Comparison of ENCODE assay signal across 28 cellular contexts in the genomic region with DNA sequence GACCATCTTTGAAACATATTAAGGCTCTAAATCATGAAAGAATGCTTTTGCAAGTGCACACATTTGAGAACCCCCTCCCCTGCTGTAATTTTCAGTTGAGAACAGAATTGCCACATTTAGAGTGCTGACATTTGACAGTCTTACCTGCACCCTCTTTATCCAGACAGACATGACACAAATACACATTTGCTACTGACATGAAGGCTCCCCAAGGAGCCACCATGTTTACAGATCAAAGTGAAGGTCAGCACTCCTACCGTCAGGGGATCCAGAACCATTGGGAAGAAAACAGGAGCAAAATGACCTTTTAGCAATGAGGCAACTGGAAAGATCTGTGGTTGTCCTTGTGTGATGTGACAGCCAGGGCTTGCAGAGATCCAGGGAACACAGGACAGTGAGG.
"Had no signal": no experiment of that assay in that cellular context is flagged by ENCODE, and none has a peak within 500 bp of the region (broad histone marks: within the 10 kb centered on the region; RNA-seq: fewer than 3 reads in every experiment).

No MANE protein-coding gene starts in this region.

- DNase-seq: islet precursor cell; left ventricle myocardium inferior; mesendoderm; naive B cell; natural killer cell; nephron progenitor cell; occipital lobe; psoas muscle; right lobe of liver; stimulated activated CD4-positive, alpha-beta T cell treated with anti-CD3 and anti-CD28 coated beads, Interleukin-12 subunit alpha, Interleukin-12 subunit beta, amount 100 ng/mL, for 4 hours; stimulated activated CD4-positive, alpha-beta T cell treated with anti-CD3 and anti-CD28 coated beads, Interleukin-15, amount 100 ng/mL, for 24 hours; stimulated activated CD4-positive, alpha-beta T cell treated with anti-CD3 and anti-CD28 coated beads, Interleukin-2, amount 100 ng/mL, for 24 hours; stimulated activated CD4-positive, alpha-beta T cell treated with anti-CD3 and anti-CD28 coated beads, Interleukin-4, amount 100 ng/mL, for 1 hour; stimulated activated naive B cell treated with anti-CD40 and anti-IgM and Interleukin-4, amounts not matched to agents 10 μg/mL and 1 μg/mL and 100 μg/mL, for 72 hours; stimulated activated naive CD8-positive, alpha-beta T cell treated with anti-CD3 and anti-CD28 coated beads, Interleukin-15, Interleukin-2, amounts not matched to agents 100 U/mL and 50 U/mL, for 24 hours; stomach; testis; thyroid gland; transverse colon; upper lobe of left lung had no signal

- H3K4me3 ChIP-seq: hepatocyte, left ventricle myocardium inferior, lung, psoas muscle, right atrium auricular region, right lobe of liver, smooth muscle cell, stomach, testis, thyroid gland, transverse colon, upper lobe of left lung, vagina had no signal

- H3K4me1 Mint-ChIP-seq: mesothelial cell of epicardium, natural killer cell, nephron progenitor cell had no signal

- H3K27ac Mint-ChIP-seq: mesothelial cell of epicardium; naive B cell; natural killer cell; nephron progenitor cell; stimulated activated naive B cell treated with anti-CD40 and anti-IgM and Interleukin-4, amounts not matched to agents 10 μg/mL and 1 μg/mL and 100 μg/mL, for 72 hours had no signal

- H3K27me3 ChIP-seq: hepatocyte, neutrophil, right atrium auricular region, right lobe of liver, stomach, testis, thyroid gland, transverse colon, upper lobe of left lung, vagina had no signal

- H2AFZ ChIP-seq: hepatocyte, parathyroid adenoma had no signal

- H3K9me3 ChIP-seq: neutrophil, psoas muscle, right lobe of liver, testis, thyroid gland, transverse colon, upper lobe of left lung, vagina had no signal

- H3K27ac ChIP-seq: hepatocyte, left ventricle myocardium inferior, neutrophil, parathyroid adenoma, psoas muscle, right atrium auricular region, right lobe of liver, stomach, testis, thyroid gland, transverse colon, upper lobe of left lung, vagina had no signal

- ATAC-seq: natural killer cell; psoas muscle; right lobe of liver; stimulated activated naive B cell treated with anti-CD40 and anti-IgM and Interleukin-4, amounts not matched to agents 10 μg/mL and 1 μg/mL and 100 μg/mL, for 72 hours; stimulated activated naive CD8-positive, alpha-beta T cell treated with anti-CD3 and anti-CD28 coated beads, Interleukin-15, Interleukin-2, amounts not matched to agents 100 U/mL and 50 U/mL, for 24 hours had no signal

- H3K4me3 Mint-ChIP-seq: mesothelial cell of epicardium; naive B cell; natural killer cell; nephron progenitor cell; stimulated activated naive B cell treated with anti-CD40 and anti-IgM and Interleukin-4, amounts not matched to agents 10 μg/mL and 1 μg/mL and 100 μg/mL, for 72 hours had no signal

- H3K9ac ChIP-seq: parathyroid adenoma had no signal

- H3K36me3 ChIP-seq: left ventricle myocardium inferior, neutrophil, right atrium auricular region, right lobe of liver, stomach, thyroid gland, transverse colon, upper lobe of left lung, vagina had no signal

- H3K4me2 ChIP-seq: hepatocyte, smooth muscle cell had no signal

- H3K4me1 ChIP-seq: left ventricle myocardium inferior, parathyroid adenoma, psoas muscle, right atrium auricular region, right lobe of liver, stomach, testis, thyroid gland, transverse colon, upper lobe of left lung, vagina had no signal

- H3K36me3 Mint-ChIP-seq: mesothelial cell of epicardium; natural killer cell; stimulated activated naive B cell treated with anti-CD40 and anti-IgM and Interleukin-4, amounts not matched to agents 10 μg/mL and 1 μg/mL and 100 μg/mL, for 72 hours had no signal
